27 cellular contexts compared by ENCODE assay signal in genomic region chr15:74243431-74243830, GRCh38. TPM values are rescaled to one million over a fixed set of nuclear protein-coding genes. Genes with fewer than 3 reads are reported as not detected.
DNase-seq lines count a peak whose midpoint lies in the region; ATAC-seq and TF ChIP-seq lines count a peak whose summit lies in the region.
"Had no signal": no experiment of that assay in that cellular context is flagged by ENCODE, and none has a peak within 500 bp of the region (broad histone marks: within the 10 kb centered on the region; RNA-seq: fewer than 3 reads in every experiment).

No MANE protein-coding gene starts in this region.

- no peak overlapping the region for H4K8ac ChIP-seq in neuronal stem cell (ENCODE audit: low read depth, low read length)

- H3K27me3 ChIP-seq in neuronal stem cell (ENCODE audit: control insufficient read depth in 3 of 3, insufficient read depth in 3 of 3, low read depth in 1 of 3, low read length in 3 of 3): no peaks in the 10 kb centered on the region
- H3K27me3 ChIP-seq: BE2C, vagina had no signal

- H3K4me3 Mint-ChIP-seq in osteocyte (ENCODE audit: unreplicated experiment): no peak overlapping the region
- H3K4me3 Mint-ChIP-seq: activated naive CD4-positive, alpha-beta T cell treated with anti-CD3 and anti-CD28 coated beads, Interleukin-2, amount 10 ng/mL, durations not matched to agents 7 days and 5 days; HFFc6; stimulated activated naive CD8-positive, alpha-beta T cell treated with anti-CD3 and anti-CD28 coated beads, Interleukin-15, Interleukin-2, amounts not matched to agents 100 ng/mL and 50 ng/mL, for 24 hours had no signal

- no peaks in the 10 kb centered on the region for H3K27me3 Mint-ChIP-seq in osteocyte (ENCODE audit: unreplicated experiment)

- no peak overlapping the region for H3K4me3 ChIP-seq in neuronal stem cell (ENCODE audit: low read length in 2 of 2)
- H3K4me3 ChIP-seq: SJSA1, thoracic aorta, vagina had no signal

- H2BK120ac ChIP-seq in neuronal stem cell (ENCODE audit: low read depth, low read length): no peak overlapping the region

- H3K27ac Mint-ChIP-seq in osteocyte (ENCODE audit: unreplicated experiment): no peak overlapping the region
- H3K27ac Mint-ChIP-seq: activated naive CD4-positive, alpha-beta T cell treated with anti-CD3 and anti-CD28 coated beads, Interleukin-2, amount 10 ng/mL, durations not matched to agents 7 days and 5 days; HFFc6; naive thymus-derived CD8-positive, alpha-beta T cell; stimulated activated naive CD8-positive, alpha-beta T cell treated with anti-CD3 and anti-CD28 coated beads, Interleukin-15, Interleukin-2, amounts not matched to agents 100 ng/mL and 50 ng/mL, for 24 hours had no signal

- peak overlapping the region; percentile 100 for H2BK12ac ChIP-seq in neuronal stem cell (ENCODE audit: low read length)

- no peak overlapping the region for H2BK5ac ChIP-seq in neuronal stem cell (ENCODE audit: low read length)

- no peak overlapping the region for H2AFZ ChIP-seq in neuronal stem cell (ENCODE audit: low read length)

- no peak for ATAC-seq in HG02588 (IDR thresholded peaks at IDR 0.05; ENCODE audit: unreplicated experiment)
- ATAC-seq: naive thymus-derived CD8-positive, alpha-beta T cell had no signal

- no peak overlapping the region for H3K14ac ChIP-seq in neuronal stem cell (ENCODE audit: low read length)

- H3K36me3 ChIP-seq in neuronal stem cell (replicated peaks in 1 of 2; ENCODE audit: control insufficient read depth in 2 of 2, insufficient read depth in 2 of 2, low read length in 2 of 2): no peaks in the 10 kb centered on the region
- H3K36me3 ChIP-seq: BE2C, SJSA1, thoracic aorta, vagina had no signal

- no peaks in the 10 kb centered on the region for H3K9me3 ChIP-seq in neuronal stem cell (replicated peaks in 1 of 2; ENCODE audit: control insufficient read depth in 2 of 2, insufficient read depth in 1 of 2, low read depth in 1 of 2, low read length in 2 of 2)
- H3K9me3 ChIP-seq: BE2C, SJSA1, thoracic aorta, vagina had no signal

- H3K4me2 ChIP-seq in neuronal stem cell (ENCODE audit: insufficient read depth, low read length, poor library complexity, severe bottlenecking): no peak overlapping the region

- no peak overlapping the region for H3K4ac ChIP-seq in neuronal stem cell (ENCODE audit: low read length)

- H3K79me1 ChIP-seq in neuronal stem cell (ENCODE audit: low read depth, low read length): no peaks in the 10 kb centered on the region

- H3K36me3 Mint-ChIP-seq in osteocyte (ENCODE audit: unreplicated experiment): no peaks in the 10 kb centered on the region
- H3K36me3 Mint-ChIP-seq: activated naive CD4-positive, alpha-beta T cell treated with anti-CD3 and anti-CD28 coated beads, Interleukin-2, amount 10 ng/mL, durations not matched to agents 7 days and 5 days; naive thymus-derived CD8-positive, alpha-beta T cell had no signal

- DNase-seq in NCI-H345 (lab: John Stamatoyannopoulos, UW): peak; percentile 30
- DNase-seq in NCI-H345 treated with DMSO at 0.1 percent for 48 hours (lab: John Stamatoyannopoulos, UW; ENCODE audit: unreplicated experiment): no peak
- peak; percentile 46 to 67 for DNase-seq in NCI-H187 (lab: John Stamatoyannopoulos, UW)
- DNase-seq in NCI-H69 (lab: John Stamatoyannopoulos, UW): peak; percentile 39
- DNase-seq in neuronal stem cell (ENCODE audit: low spot score): no peak
- no peak for DNase-seq in inferior parietal cortex (ENCODE audit: extremely low spot score)
- DNase-seq in osteocyte (ENCODE audit: extremely low spot score, unreplicated experiment): no peak
- DNase-seq: activated CD4-positive, alpha-beta T cell treated with anti-CD3 and anti-CD28 coated beads, Interleukin-2, amount 50 U/mL, for 4 hours; activated naive CD4-positive, alpha-beta T cell treated with anti-CD3 and anti-CD28 coated beads, Interleukin-2, amount 10 ng/mL, durations not matched to agents 7 days and 5 days; amygdala; effector CD4-positive, alpha-beta T cell; HFFc6; naive thymus-derived CD8-positive, alpha-beta T cell; NCI-H1930; NCI-H526 treated with DMSO at 0.1 percent for 48 hours had no signal

- peak overlapping the region; percentile 53 for H3K9ac ChIP-seq in neuronal stem cell (ENCODE audit: low read depth, low read length, poor library complexity)

- peaks cover 43 to 44% of the 10 kb centered on the region in 2 donors for H3K4me1 ChIP-seq in neuronal stem cell (ENCODE audit: control insufficient read depth in 2 of 2, insufficient read depth in 1 of 2, low read depth in 1 of 2, low read length in 2 of 2)

- H3K18ac ChIP-seq in neuronal stem cell (ENCODE audit: low read length): peak overlapping the region; percentile 55

- no peaks in the 10 kb centered on the region for H3K9me3 Mint-ChIP-seq in osteocyte (ENCODE audit: unreplicated experiment)
- H3K9me3 Mint-ChIP-seq: activated naive CD4-positive, alpha-beta T cell treated with anti-CD3 and anti-CD28 coated beads, Interleukin-2, amount 10 ng/mL, durations not matched to agents 7 days and 5 days; HFFc6; naive thymus-derived CD8-positive, alpha-beta T cell; stimulated activated naive CD8-positive, alpha-beta T cell treated with anti-CD3 and anti-CD28 coated beads, Interleukin-15, Interleukin-2, amounts not matched to agents 100 ng/mL and 50 ng/mL, for 24 hours had no signal

- no peak overlapping the region for H3K23ac ChIP-seq in neuronal stem cell (ENCODE audit: low read depth, low read length, poor library complexity)

- H3K4me1 Mint-ChIP-seq in osteocyte (ENCODE audit: unreplicated experiment): peaks cover 64% of the 10 kb centered on the region

- peak overlapping the region; percentile 86 for H2AK5ac ChIP-seq in neuronal stem cell (ENCODE audit: low read depth, low read length)

- no CpG with 5 or more reads among the region's 7 CpGs for WGBS in neuronal stem cell (ENCODE audit: extremely low coverage in 2 of 2, insufficient read length in 2 of 2, insufficient replicate concordance in 1 of 2), 2 donors

- H4K91ac ChIP-seq in neuronal stem cell (ENCODE audit: low read depth, low read length, poor library complexity): no peak overlapping the region

- H2BK15ac ChIP-seq in neuronal stem cell (ENCODE audit: low read length): peak overlapping the region; percentile 41

- no peak overlapping the region for H3K27ac ChIP-seq in neuronal stem cell (replicated peaks; ENCODE audit: low read length)
- H3K27ac ChIP-seq: epithelial cell of prostate, SJSA1, thoracic aorta, vagina had no signal

- TF ChIP-seq CTCF in osteocyte (IDR thresholded peaks at IDR 0.05): no peak

RNA-seq across cellular contexts. Expression of gene CCDC33, which starts 7.3 kb away (rescaled TPM):
- polyA plus RNA-seq in neuronal stem cell (2013, experiment 1 of 2): 1.3 TPM
- polyA plus RNA-seq in neuronal stem cell (2013, experiment 2 of 2): 1.1 TPM
- not detected in 2 replicates for total RNA-seq in osteocyte
- total RNA-seq: bronchial epithelial cell; lower leg skin; naive thymus-derived CD8-positive, alpha-beta T cell; osteoblast; SJSA1; T-helper 1 cell treated with Interleukin-12 subunit alpha and Interleukin-12 subunit beta and Interleukin-4 antibody, amounts not matched to agents 30 ng/mL and 1 ng/mL, for 36 hours; thoracic aorta; vagina had no signal
- polyA plus RNA-seq: keratinocyte; naive thymus-derived CD8-positive, alpha-beta T cell had no signal

RNA-seq across cellular contexts. Expression of gene STRA6, which starts 40.8 kb away (rescaled TPM):
- 3.9 TPM for polyA plus RNA-seq in neuronal stem cell (2013, experiment 1 of 2)
- 3.4 TPM for polyA plus RNA-seq in neuronal stem cell (2013, experiment 2 of 2)
- 23.2 and 25.8 TPM in 2 replicates for total RNA-seq in osteocyte
- total RNA-seq: naive thymus-derived CD8-positive, alpha-beta T cell; T-helper 1 cell treated with Interleukin-12 subunit alpha and Interleukin-12 subunit beta and Interleukin-4 antibody, amounts not matched to agents 30 ng/mL and 1 ng/mL, for 36 hours had no signal
- polyA plus RNA-seq: keratinocyte; naive thymus-derived CD8-positive, alpha-beta T cell had no signal

Comparison
In these comparisons a context has a peak if more than half of its experiments do, and no peak if none do; other contexts are left out.
1. DNase-seq: peak in NCI-H345 (single experiment), NCI-H187 (2 of 2) and NCI-H69 (single experiment); none in NCI-H345 treated with DMSO at 0.1 percent for 48 hours (single experiment), neuronal stem cell (single experiment), inferior parietal cortex (single experiment) and osteocyte (single experiment).